Comparison of ENCODE assay signal across 23 cellular contexts in the genomic region with DNA sequence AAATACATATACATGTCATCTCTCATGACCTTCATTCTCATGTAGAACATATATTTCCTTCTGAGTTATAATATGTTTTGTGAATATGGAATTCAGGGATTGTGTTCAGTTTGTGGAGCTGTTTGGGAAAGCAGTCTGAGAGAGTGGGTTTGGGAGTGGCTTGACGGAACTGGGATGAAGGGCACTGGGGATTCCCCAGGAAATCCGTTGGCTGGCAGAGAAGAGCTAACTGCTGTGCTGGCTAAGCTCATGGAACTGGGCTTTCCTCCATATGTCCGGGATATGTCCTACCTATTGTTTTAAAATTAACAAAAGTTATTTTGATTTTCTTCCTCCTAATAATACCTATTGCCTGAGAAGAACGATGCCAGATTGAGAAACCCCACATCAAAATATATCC.
A peak's percentile ranks its signal among the peaks of the same experiment; 100 is the strongest.
DNase-seq lines count a peak whose midpoint lies in the region; ATAC-seq, FAIRE-seq and TF ChIP-seq lines count a peak whose summit lies in the region.
"Had no signal": no experiment of that assay in that cellular context is flagged by ENCODE, and none has a peak within 500 bp of the region (broad histone marks: within the 10 kb centered on the region; RNA-seq: fewer than 3 reads in every experiment).

No MANE protein-coding gene starts in this region.

- no peak overlapping the region for H2BK120ac ChIP-seq in neuronal stem cell (ENCODE audit: low read depth, low read length)

- no peak for TF ChIP-seq EP300 in A549 (IDR thresholded peaks at IDR 0.05)

- H2BK5ac ChIP-seq in neuronal stem cell (ENCODE audit: low read length): no peak overlapping the region

- no peak overlapping the region for H3K4me3 ChIP-seq in A549
- no peak overlapping the region for H3K4me3 ChIP-seq in neuronal stem cell (ENCODE audit: low read length in 2 of 2)
- H3K4me3 ChIP-seq: BLaER1, GM23338, K562, SK-N-MC had no signal

- no peak overlapping the region for H2BK15ac ChIP-seq in neuronal stem cell (ENCODE audit: low read length)

- no peak overlapping the region for H3K18ac ChIP-seq in neuronal stem cell (ENCODE audit: low read length)

- H3K9ac ChIP-seq in neuronal stem cell (ENCODE audit: low read depth, low read length, poor library complexity): no peak overlapping the region
- H3K9ac ChIP-seq: BLaER1 had no signal

- no peak overlapping the region for H4K91ac ChIP-seq in neuronal stem cell (ENCODE audit: low read depth, low read length, poor library complexity)

- H3K79me1 ChIP-seq in neuronal stem cell (ENCODE audit: low read depth, low read length): no peaks in the 10 kb centered on the region

- peak overlapping the region; percentile 58 for H2AFZ ChIP-seq in neuronal stem cell (ENCODE audit: low read length)
- H2AFZ ChIP-seq: GM23338 had no signal

- CTCF ChIA-PET in A549 (lab: Yijun Ruan, JAX): interaction anchor here (0.5 to 1.0 kb wide), 2 partner anchors 14 to 122 kb away, joined by 3 read pairs; no protein-coding TSS in a partner anchor

- no peak overlapping the region for H4K8ac ChIP-seq in neuronal stem cell (ENCODE audit: low read depth, low read length)

- H3K27ac ChIP-seq in A549: no peak overlapping the region
- no peak overlapping the region for H3K27ac ChIP-seq in neuronal stem cell (replicated peaks; ENCODE audit: low read length)
- H3K27ac ChIP-seq: BLaER1, SK-N-MC had no signal

- no peak overlapping the region for H2BK12ac ChIP-seq in neuronal stem cell (ENCODE audit: low read length)

- H3K4me1 ChIP-seq in A549: peaks cover 18% of the 10 kb centered on the region
- H3K4me1 ChIP-seq in neuronal stem cell (ENCODE audit: control insufficient read depth in 2 of 2, insufficient read depth in 1 of 2, low read depth in 1 of 2, low read length in 2 of 2): peaks cover 0 to 15% of the 10 kb centered on the region in 2 donors
- H3K4me1 ChIP-seq: BLaER1 had no signal

- H3K27me3 ChIP-seq in neuronal stem cell (ENCODE audit: control insufficient read depth in 3 of 3, insufficient read depth in 3 of 3, low read depth in 1 of 3, low read length in 3 of 3): no peaks in the 10 kb centered on the region
- H3K27me3 ChIP-seq: BLaER1 had no signal

- no peak for TF ChIP-seq RAD21 in A549 (conservative IDR thresholded peaks at IDR 0.05 in 1 of 2, IDR thresholded peaks at IDR 0.05 in 1 of 2)

- peak; percentile 76 for FAIRE-seq in A549 (lab: Jason Lieb, UNC)
- FAIRE-seq: GM18507, K562 had no signal

- POLR2A ChIA-PET in A549 (lab: Yijun Ruan, JAX): no interaction called here

- no peaks in the 10 kb centered on the region for H3K36me3 ChIP-seq in neuronal stem cell (replicated peaks in 1 of 2; ENCODE audit: control insufficient read depth in 2 of 2, insufficient read depth in 2 of 2, low read length in 2 of 2)
- H3K36me3 ChIP-seq: BLaER1 had no signal

- no peak overlapping the region for H3K14ac ChIP-seq in neuronal stem cell (ENCODE audit: low read length)

- no peak for ATAC-seq in A549
- no peak for ATAC-seq in GM21515 (IDR thresholded peaks at IDR 0.05; ENCODE audit: unreplicated experiment)
- no peak for ATAC-seq in GM21526 (IDR thresholded peaks at IDR 0.05; ENCODE audit: low FRiP score, unreplicated experiment)
- ATAC-seq: GM23338, K562 had no signal

- 64% methylated on average over 4 of the region's 4 CpGs for WGBS in A549 (ENCODE audit: missing lambda C conversion rate)
- WGBS in neuronal stem cell (ENCODE audit: extremely low coverage in 2 of 2, insufficient read length in 2 of 2, insufficient replicate concordance in 1 of 2), 2 donors: no CpG with 5 or more reads among the region's 4 CpGs

- H3K4me2 ChIP-seq in A549 (no peak overlapping the region), neuronal stem cell (ENCODE audit: insufficient read depth, low read length, poor library complexity, severe bottlenecking) (no peak overlapping the region)
- H3K4me2 ChIP-seq: BLaER1, GM23338 had no signal

- H3K9me3 ChIP-seq in A549 (no peaks in the 10 kb centered on the region), neuronal stem cell (replicated peaks in 1 of 2; ENCODE audit: control insufficient read depth in 2 of 2, insufficient read depth in 1 of 2, low read depth in 1 of 2, low read length in 2 of 2) (no peaks in the 10 kb centered on the region)
- H3K9me3 ChIP-seq: BLaER1 had no signal

- no peak for TF ChIP-seq CTCF in A549 (IDR thresholded peaks at IDR 0.05)

- no peak overlapping the region for H2AK5ac ChIP-seq in neuronal stem cell (ENCODE audit: low read depth, low read length)

- TF ChIP-seq POLR2A in A549 (IDR thresholded peaks at IDR 0.05; ENCODE audit: low read length): no peak

- no peak for DNase-seq in A549 (ENCODE audit: low read depth in 1 of 2, low spot score in 1 of 2)
- DNase-seq in cerebellar cortex (ENCODE audit: low spot score): peak; percentile 44
- peak; percentile 19 for DNase-seq in kidney tubule cell (ENCODE audit: low spot score)
- no peak for DNase-seq in neuronal stem cell (ENCODE audit: low spot score)
- DNase-seq in stimulated activated CD4-positive, alpha-beta T cell treated with anti-CD3 and anti-CD28 coated beads, Interleukin-2, amount 100 ng/mL, for 24 hours: no peak
- no peak for DNase-seq in stimulated activated CD4-positive, alpha-beta T cell treated with anti-CD3 and anti-CD28 coated beads, Interleukin-4, amount 100 ng/mL, for 4 hours
- DNase-seq: 8988T; CD4-positive, CD25-positive, alpha-beta regulatory T cell; DMS153; DND-41; H9; NCI-H1694; NCI-H2029 treated with DMSO at 0.1 percent for 48 hours; NCI-H446 treated with DMSO at 0.1 percent for 48 hours; NCI-H526; SHP77 treated with DMSO at 0.1 percent for 48 hours had no signal

- no peak overlapping the region for H3K23ac ChIP-seq in neuronal stem cell (ENCODE audit: low read depth, low read length, poor library complexity)

- no peak overlapping the region for H3K4ac ChIP-seq in neuronal stem cell (ENCODE audit: low read length)

TF ChIP-seq in A549, 52 proteins besides CTCF, POLR2A, EP300 and RAD21:
- no peak for TF ChIP-seq RFX5 (IDR thresholded peaks at IDR 0.05)
- TF ChIP-seq HOXA7 (CRISPR knock-in tag; IDR thresholded peaks at IDR 0.05): no peak
- TF ChIP-seq RNF2 (IDR thresholded peaks at IDR 0.05; ENCODE audit: borderline replicate concordance, low read depth): no peak
- TF ChIP-seq TP53 (CRISPR knock-in tag; IDR thresholded peaks at IDR 0.05): no peak
- TF ChIP-seq JUN (IDR thresholded peaks at IDR 0.05): no peak
- TF ChIP-seq ZFP36 (IDR thresholded peaks at IDR 0.05; ENCODE audit: borderline replicate concordance, partially characterized antibody): no peak
- TF ChIP-seq ZSCAN20 (CRISPR knock-in tag; IDR thresholded peaks at IDR 0.05): no peak
- no peak for TF ChIP-seq FOSB (CRISPR knock-in tag; IDR thresholded peaks at IDR 0.05)
- no peak for TF ChIP-seq KDM1A (IDR thresholded peaks at IDR 0.05; ENCODE audit: low read depth)
- TF ChIP-seq SREBF2 (IDR thresholded peaks at IDR 0.05): no peak
- TF ChIP-seq, protein P1, sequence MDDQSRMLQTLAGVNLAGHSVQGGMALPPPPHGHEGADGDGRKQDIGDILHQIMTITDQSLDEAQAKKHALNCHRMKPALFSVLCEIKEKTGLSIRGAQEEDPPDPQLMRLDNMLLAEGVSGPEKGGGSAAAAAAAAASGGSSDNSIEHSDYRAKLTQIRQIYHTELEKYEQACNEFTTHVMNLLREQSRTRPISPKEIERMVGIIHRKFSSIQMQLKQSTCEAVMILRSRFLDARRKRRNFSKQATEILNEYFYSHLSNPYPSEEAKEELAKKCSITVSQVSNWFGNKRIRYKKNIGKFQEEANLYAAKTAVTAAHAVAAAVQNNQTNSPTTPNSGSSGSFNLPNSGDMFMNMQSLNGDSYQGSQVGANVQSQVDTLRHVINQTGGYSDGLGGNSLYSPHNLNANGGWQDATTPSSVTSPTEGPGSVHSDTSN (IDR thresholded peaks at IDR 0.05): no peak
- TF ChIP-seq, protein P2, sequence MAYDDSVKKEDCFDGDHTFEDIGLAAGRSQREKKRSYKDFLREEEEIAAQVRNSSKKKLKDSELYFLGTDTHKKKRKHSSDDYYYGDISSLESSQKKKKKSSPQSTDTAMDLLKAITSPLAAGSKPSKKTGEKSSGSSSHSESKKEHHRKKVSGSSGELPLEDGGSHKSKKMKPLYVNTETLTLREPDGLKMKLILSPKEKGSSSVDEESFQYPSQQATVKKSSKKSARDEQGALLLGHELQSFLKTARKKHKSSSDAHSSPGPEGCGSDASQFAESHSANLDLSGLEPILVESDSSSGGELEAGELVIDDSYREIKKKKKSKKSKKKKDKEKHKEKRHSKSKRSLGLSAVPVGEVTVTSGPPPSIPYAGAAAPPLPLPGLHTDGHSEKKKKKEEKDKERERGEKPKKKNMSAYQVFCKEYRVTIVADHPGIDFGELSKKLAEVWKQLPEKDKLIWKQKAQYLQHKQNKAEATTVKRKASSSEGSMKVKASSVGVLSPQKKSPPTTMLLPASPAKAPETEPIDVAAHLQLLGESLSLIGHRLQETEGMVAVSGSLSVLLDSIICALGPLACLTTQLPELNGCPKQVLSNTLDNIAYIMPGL (CRISPR knock-in tag; IDR thresholded peaks at IDR 0.05; ENCODE audit: borderline replicate concordance): no peak
- no peak for TF ChIP-seq ESRRA (IDR thresholded peaks at IDR 0.05; ENCODE audit: borderline replicate concordance, low read length)
- no peak for TF ChIP-seq HDAC2 (IDR thresholded peaks at IDR 0.05)

Comparison
In these comparisons a context has a peak if more than half of its experiments do, and no peak if none do; other contexts are left out.
1. DNase-seq: peak in cerebellar cortex (single experiment) and kidney tubule cell (single experiment); none in A549 (0 of 2), neuronal stem cell (single experiment), stimulated activated CD4-positive, alpha-beta T cell treated with anti-CD3 and anti-CD28 coated beads, Interleukin-2, amount 100 ng/mL, for 24 hours (0 of 2) and stimulated activated CD4-positive, alpha-beta T cell treated with anti-CD3 and anti-CD28 coated beads, Interleukin-4, amount 100 ng/mL, for 4 hours (0 of 2).